In genomic region chr5:71932649-71933338, GRCh38 we compare ENCODE assay signal across 8 cellular contexts.
DNase-seq lines count a peak whose midpoint lies in the region; ATAC-seq, FAIRE-seq and TF ChIP-seq lines count a peak whose summit lies in the region.

No MANE protein-coding gene starts in this region.

- TF ChIP-seq CTCF in A549 (IDR thresholded peaks at IDR 0.05) = no peak
- TF ChIP-seq CTCF in Loucy (conservative IDR thresholded peaks at IDR 0.05; ENCODE audit: low read length) = no peak
- TF ChIP-seq CTCF in cardiac fibroblast (IDR thresholded peaks at IDR 0.05; ENCODE audit: low read depth, low read length) = peak; percentile 8
- peak in 1 of 6 experiments; percentile 25 for TF ChIP-seq CTCF in upper lobe of left lung (IDR thresholded peaks at IDR 0.05)

- H3F3A ChIP-seq in Loucy (ENCODE audit: low read depth) = no peaks in the 10 kb centered on the region

- CTCF ChIA-PET in A549 (lab: Yijun Ruan, JAX) = interaction anchor here (1.1 to 2.0 kb wide), 6 partner anchors 10 to 179 kb away, joined by 3 to 8 read pairs (median 4); no protein-coding TSS in a partner anchor

- H3K79me2 ChIP-seq in Loucy (ENCODE audit: insufficient read depth, low read length) = no peaks in the 10 kb centered on the region

- H3K27me3 ChIP-seq in Loucy (ENCODE audit: insufficient read depth, low read length, poor library complexity, severe bottlenecking) = peaks cover 8% of the 10 kb centered on the region
- H3K27me3 ChIP-seq in upper lobe of left lung = no peaks in the 10 kb centered on the region

- POLR2A ChIA-PET in A549 (lab: Yijun Ruan, JAX) = interaction anchor here (0.7 to 3.4 kb wide), 5 partner anchors 10 to 175 kb away, joined by 3 to 19 read pairs (median 6); no protein-coding TSS in a partner anchor

- peak; percentile 79 for FAIRE-seq in A549 (lab: Jason Lieb, UNC)

- 0 out of 2 replicates have a peak overlapping the region, but pooled peaks have one; percentile 65 for H2AFZ ChIP-seq in Loucy (ENCODE audit: low read length)

- H3K9me3 ChIP-seq in A549 (0 out of 3 replicates have a peak, but pooled peaks cover 6% of the 10 kb centered on the region), Loucy (ENCODE audit: insufficient read depth, low read depth, low read length) (no peaks in the 10 kb centered on the region), upper lobe of left lung (no peaks in the 10 kb centered on the region)

- H3K27ac ChIP-seq in A549 (peak overlapping the region; percentile 89), upper lobe of left lung (no peak overlapping the region)

- H3K4me3 ChIP-seq in A549 = no peak overlapping the region
- no peak overlapping the region for H3K4me3 ChIP-seq in Loucy (ENCODE audit: low read length, poor library complexity, severe bottlenecking)
- H3K4me3 ChIP-seq in cardiac fibroblast (replicated peaks in 1 of 2; ENCODE audit: low read depth in 2 of 2, low read length in 2 of 2) = no peak overlapping the region
- H3K4me3 ChIP-seq in upper lobe of left lung = no peak overlapping the region

- no peaks in the 10 kb centered on the region for H4K20me1 ChIP-seq in Loucy (ENCODE audit: insufficient read depth, low read length, poor library complexity, severe bottlenecking)

- H3K4me2 ChIP-seq in A549 = peak overlapping the region; percentile 64
- no peak overlapping the region for H3K4me2 ChIP-seq in Loucy (ENCODE audit: low read depth, low read length, poor library complexity, severe bottlenecking)

- WGBS in A549 (ENCODE audit: missing lambda C conversion rate) = 2% methylated on average over 8 of the region's 8 CpGs
- 42 to 48% methylated on average over 8 of the region's 8 CpGs for WGBS in upper lobe of left lung, 2 donors

- peak; percentile 53 to 84; a peak in 3 of 5 replicates for TF ChIP-seq EP300 in A549 (IDR thresholded peaks at IDR 0.05)
- no peak for TF ChIP-seq EP300 in upper lobe of left lung (IDR thresholded peaks at IDR 0.05)

- H3K36me3 ChIP-seq in Loucy (ENCODE audit: insufficient read depth, low read length) = no peaks in the 10 kb centered on the region
- no peaks in the 10 kb centered on the region for H3K36me3 ChIP-seq in upper lobe of left lung

- ATAC-seq in A549 = peak; percentile 90 to 93
- peak; percentile 63 to 64 for ATAC-seq in upper lobe of left lung (ENCODE audit: low FRiP score in 2 of 2)
- no peak for ATAC-seq in GM21360 (IDR thresholded peaks at IDR 0.05; ENCODE audit: unreplicated experiment)
- no peak for ATAC-seq in HG02759 (IDR thresholded peaks at IDR 0.05; ENCODE audit: unreplicated experiment)

- TF ChIP-seq POLR2A in A549 (IDR thresholded peaks at IDR 0.05; ENCODE audit: low read length) (no peak), upper lobe of left lung (IDR thresholded peaks at IDR 0.05) (no peak)

- H3K4me1 ChIP-seq in A549 (peaks cover 40% of the 10 kb centered on the region), Loucy (ENCODE audit: insufficient read depth, low read length, poor library complexity, severe bottlenecking) (peaks cover 14% of the 10 kb centered on the region), upper lobe of left lung (peaks cover 0 to 6% (median 0%) of the 10 kb centered on the region in 4 donors)

- DNase-seq in A549 (ENCODE audit: low read depth in 1 of 2, low spot score in 1 of 2) (peak; percentile 81 to 93), cardiac fibroblast (ENCODE audit: low read depth in 2 of 2) (peak; percentile 79 to 94), left kidney (ENCODE audit: low read depth, low spot score) (peak; percentile 33), upper lobe of left lung (peak in 1 of 2 donors; percentile 2)
- DNase-seq in activated CD8-positive, alpha-beta memory T cell treated with anti-CD3 and anti-CD28 coated beads for 24 hours = no peak

- H3K9me2 ChIP-seq in Loucy (replicated peaks; ENCODE audit: low read depth, low read length) = no peaks in the 10 kb centered on the region

- peak; percentile 1 to 57; a peak in 3 of 5 replicates for TF ChIP-seq RAD21 in A549 (conservative IDR thresholded peaks at IDR 0.05 in 1 of 2, IDR thresholded peaks at IDR 0.05 in 1 of 2)

- H3K9ac ChIP-seq in Loucy (ENCODE audit: low read depth, low read length, poor library complexity, severe bottlenecking) = no peak overlapping the region

TF ChIP-seq in A549, 52 proteins besides CTCF, POLR2A, EP300 and RAD21 (continues in another document):
- TF ChIP-seq REST (IDR thresholded peaks at IDR 0.05) (no peak), KDM5A (IDR thresholded peaks at IDR 0.05) (no peak), CBX8 (IDR thresholded peaks at IDR 0.05) (no peak), FOSL2 (IDR thresholded peaks at IDR 0.05) (peak; percentile 43; the same call in 1 of the 2 replicates), FOSL2 (CRISPR knock-in tag; IDR thresholded peaks at IDR 0.05) (peak; percentile 83), RARB (CRISPR knock-in tag; IDR thresholded peaks at IDR 0.05) (0 out of 2 replicates have a peak, but pooled peaks have one; percentile 47), HDAC2 (IDR thresholded peaks at IDR 0.05) (no peak), ZC3H11A (IDR thresholded peaks at IDR 0.05) (no peak), RNF2 (IDR thresholded peaks at IDR 0.05; ENCODE audit: borderline replicate concordance, low read depth) (no peak), ESRRA (IDR thresholded peaks at IDR 0.05; ENCODE audit: borderline replicate concordance, low read length) (no peak), HOXB13 (CRISPR knock-in tag; IDR thresholded peaks at IDR 0.05; ENCODE audit: low read depth) (peak; percentile 68; the same call in 1 of the 2 replicates), HOXB5 (CRISPR knock-in tag; IDR thresholded peaks at IDR 0.05) (peak; percentile 14; the same call in 1 of the 2 replicates), USF2 (IDR thresholded peaks at IDR 0.05) (peak; percentile 83), CEBPB (IDR thresholded peaks at IDR 0.05) (no peak), E2F6 (IDR thresholded peaks at IDR 0.05; ENCODE audit: borderline replicate concordance, low read depth) (peak; percentile 29; the same call in 1 of the 2 replicates), HEYL (CRISPR knock-in tag; IDR thresholded peaks at IDR 0.05) (0 out of 2 replicates have a peak, but pooled peaks have one; percentile 44), MAX (IDR thresholded peaks at IDR 0.05) (peak; percentile 66), TP53 (CRISPR knock-in tag; IDR thresholded peaks at IDR 0.05) (peak; percentile 47; the same call in 1 of the 2 replicates), SMC3 (IDR thresholded peaks at IDR 0.05) (no peak), NR3C1 (IDR thresholded peaks at IDR 0.05) (no peak), ZFP36 (IDR thresholded peaks at IDR 0.05; ENCODE audit: borderline replicate concordance, partially characterized antibody) (no peak), MAZ (IDR thresholded peaks at IDR 0.05; ENCODE audit: borderline replicate concordance, low read depth, low read length) (no peak), NPAS2 (CRISPR knock-in tag; IDR thresholded peaks at IDR 0.05; ENCODE audit: borderline replicate concordance) (no peak), RFX5 (IDR thresholded peaks at IDR 0.05) (no peak), PHF8 (IDR thresholded peaks at IDR 0.05; ENCODE audit: borderline replicate concordance, low read depth) (no peak), HES2 (IDR thresholded peaks at IDR 0.05) (no peak), TFCP2L1 (CRISPR knock-in tag; IDR thresholded peaks at IDR 0.05) (no peak)

Comparison
In these comparisons a context has a peak if more than half of its experiments do, and no peak if none do; other contexts are left out.
1. ATAC-seq: peak in A549 (2 of 2) and upper lobe of left lung (2 of 2); none in GM21360 (single experiment) and HG02759 (single experiment).
2. H3K27ac ChIP-seq: peak in A549 (2 of 2); none in upper lobe of left lung (0 of 4).